In the genomic region with DNA sequence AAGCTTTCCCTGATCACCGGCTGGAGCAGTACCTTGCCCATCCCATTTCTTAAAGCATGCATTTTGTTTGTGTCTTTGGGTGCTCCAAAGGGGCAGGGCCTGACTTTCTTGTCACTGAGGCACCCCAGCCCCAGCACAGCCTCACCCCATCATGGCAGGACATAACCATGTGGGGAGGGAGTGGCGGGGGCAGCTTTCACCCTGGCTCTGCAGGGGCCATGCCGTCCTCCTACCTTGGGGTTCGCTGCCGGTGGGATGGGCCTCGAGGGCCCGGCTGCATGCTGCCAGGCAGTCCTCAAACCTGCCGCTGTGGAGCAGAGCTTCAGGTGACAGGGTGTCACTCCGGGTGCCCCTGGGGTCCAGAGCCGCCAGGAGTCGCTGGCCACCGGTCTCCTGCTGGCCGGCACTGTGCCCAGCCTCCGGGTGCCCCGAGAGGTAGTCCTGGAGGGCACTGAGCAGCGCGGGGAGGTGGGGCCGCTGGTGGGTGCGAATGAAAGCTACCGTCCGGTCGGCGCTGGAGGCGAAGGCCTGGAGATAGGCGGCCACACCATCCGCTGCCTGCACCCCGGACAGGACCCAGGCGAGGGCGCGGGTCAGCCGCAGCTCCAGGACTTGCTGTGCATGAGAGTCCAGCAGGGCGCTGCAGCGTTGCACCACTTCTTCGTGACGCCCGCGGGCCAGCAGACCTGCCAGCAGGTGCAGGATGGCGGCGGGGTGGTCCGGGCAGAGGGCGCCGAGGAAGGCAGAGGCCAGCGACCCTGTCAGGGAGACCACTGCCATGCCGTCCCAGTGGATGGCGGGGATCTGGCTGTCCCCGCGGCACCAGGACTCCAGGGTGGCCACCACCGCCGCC, we compare ENCODE assay signal across 1 cellular context.
TF ChIP-seq lines count a peak whose summit lies in the region.

No MANE protein-coding gene starts in this region.

TF ChIP-seq in WTC11, 78 proteins besides CTCF, POLR2A, EP300 and RAD21:
- TF ChIP-seq, protein P1, sequence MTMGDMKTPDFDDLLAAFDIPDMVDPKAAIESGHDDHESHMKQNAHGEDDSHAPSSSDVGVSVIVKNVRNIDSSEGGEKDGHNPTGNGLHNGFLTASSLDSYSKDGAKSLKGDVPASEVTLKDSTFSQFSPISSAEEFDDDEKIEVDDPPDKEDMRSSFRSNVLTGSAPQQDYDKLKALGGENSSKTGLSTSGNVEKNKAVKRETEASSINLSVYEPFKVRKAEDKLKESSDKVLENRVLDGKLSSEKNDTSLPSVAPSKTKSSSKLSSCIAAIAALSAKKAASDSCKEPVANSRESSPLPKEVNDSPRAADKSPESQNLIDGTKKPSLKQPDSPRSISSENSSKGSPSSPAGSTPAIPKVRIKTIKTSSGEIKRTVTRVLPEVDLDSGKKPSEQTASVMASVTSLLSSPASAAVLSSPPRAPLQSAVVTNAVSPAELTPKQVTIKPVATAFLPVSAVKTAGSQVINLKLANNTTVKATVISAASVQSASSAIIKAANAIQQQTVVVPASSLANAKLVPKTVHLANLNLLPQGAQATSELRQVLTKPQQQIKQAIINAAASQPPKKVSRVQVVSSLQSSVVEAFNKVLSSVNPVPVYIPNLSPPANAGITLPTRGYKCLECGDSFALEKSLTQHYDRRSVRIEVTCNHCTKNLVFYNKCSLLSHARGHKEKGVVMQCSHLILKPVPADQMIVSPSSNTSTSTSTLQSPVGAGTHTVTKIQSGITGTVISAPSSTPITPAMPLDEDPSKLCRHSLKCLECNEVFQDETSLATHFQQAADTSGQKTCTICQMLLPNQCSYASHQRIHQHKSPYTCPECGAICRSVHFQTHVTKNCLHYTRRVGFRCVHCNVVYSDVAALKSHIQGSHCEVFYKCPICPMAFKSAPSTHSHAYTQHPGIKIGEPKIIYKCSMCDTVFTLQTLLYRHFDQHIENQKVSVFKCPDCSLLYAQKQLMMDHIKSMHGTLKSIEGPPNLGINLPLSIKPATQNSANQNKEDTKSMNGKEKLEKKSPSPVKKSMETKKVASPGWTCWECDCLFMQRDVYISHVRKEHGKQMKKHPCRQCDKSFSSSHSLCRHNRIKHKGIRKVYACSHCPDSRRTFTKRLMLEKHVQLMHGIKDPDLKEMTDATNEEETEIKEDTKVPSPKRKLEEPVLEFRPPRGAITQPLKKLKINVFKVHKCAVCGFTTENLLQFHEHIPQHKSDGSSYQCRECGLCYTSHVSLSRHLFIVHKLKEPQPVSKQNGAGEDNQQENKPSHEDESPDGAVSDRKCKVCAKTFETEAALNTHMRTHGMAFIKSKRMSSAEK (CRISPR knock-in tag; IDR thresholded peaks at IDR 0.05; ENCODE audit: borderline replicate concordance) = no peak
- TF ChIP-seq, protein P2, sequence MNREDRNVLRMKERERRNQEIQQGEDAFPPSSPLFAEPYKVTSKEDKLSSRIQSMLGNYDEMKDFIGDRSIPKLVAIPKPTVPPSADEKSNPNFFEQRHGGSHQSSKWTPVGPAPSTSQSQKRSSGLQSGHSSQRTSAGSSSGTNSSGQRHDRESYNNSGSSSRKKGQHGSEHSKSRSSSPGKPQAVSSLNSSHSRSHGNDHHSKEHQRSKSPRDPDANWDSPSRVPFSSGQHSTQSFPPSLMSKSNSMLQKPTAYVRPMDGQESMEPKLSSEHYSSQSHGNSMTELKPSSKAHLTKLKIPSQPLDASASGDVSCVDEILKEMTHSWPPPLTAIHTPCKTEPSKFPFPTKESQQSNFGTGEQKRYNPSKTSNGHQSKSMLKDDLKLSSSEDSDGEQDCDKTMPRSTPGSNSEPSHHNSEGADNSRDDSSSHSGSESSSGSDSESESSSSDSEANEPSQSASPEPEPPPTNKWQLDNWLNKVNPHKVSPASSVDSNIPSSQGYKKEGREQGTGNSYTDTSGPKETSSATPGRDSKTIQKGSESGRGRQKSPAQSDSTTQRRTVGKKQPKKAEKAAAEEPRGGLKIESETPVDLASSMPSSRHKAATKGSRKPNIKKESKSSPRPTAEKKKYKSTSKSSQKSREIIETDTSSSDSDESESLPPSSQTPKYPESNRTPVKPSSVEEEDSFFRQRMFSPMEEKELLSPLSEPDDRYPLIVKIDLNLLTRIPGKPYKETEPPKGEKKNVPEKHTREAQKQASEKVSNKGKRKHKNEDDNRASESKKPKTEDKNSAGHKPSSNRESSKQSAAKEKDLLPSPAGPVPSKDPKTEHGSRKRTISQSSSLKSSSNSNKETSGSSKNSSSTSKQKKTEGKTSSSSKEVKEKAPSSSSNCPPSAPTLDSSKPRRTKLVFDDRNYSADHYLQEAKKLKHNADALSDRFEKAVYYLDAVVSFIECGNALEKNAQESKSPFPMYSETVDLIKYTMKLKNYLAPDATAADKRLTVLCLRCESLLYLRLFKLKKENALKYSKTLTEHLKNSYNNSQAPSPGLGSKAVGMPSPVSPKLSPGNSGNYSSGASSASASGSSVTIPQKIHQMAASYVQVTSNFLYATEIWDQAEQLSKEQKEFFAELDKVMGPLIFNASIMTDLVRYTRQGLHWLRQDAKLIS (CRISPR knock-in tag; IDR thresholded peaks at IDR 0.05; ENCODE audit: borderline replicate concordance) = no peak
- TF ChIP-seq, protein P3, sequence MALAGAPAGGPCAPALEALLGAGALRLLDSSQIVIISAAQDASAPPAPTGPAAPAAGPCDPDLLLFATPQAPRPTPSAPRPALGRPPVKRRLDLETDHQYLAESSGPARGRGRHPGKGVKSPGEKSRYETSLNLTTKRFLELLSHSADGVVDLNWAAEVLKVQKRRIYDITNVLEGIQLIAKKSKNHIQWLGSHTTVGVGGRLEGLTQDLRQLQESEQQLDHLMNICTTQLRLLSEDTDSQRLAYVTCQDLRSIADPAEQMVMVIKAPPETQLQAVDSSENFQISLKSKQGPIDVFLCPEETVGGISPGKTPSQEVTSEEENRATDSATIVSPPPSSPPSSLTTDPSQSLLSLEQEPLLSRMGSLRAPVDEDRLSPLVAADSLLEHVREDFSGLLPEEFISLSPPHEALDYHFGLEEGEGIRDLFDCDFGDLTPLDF (CRISPR knock-in tag; IDR thresholded peaks at IDR 0.05) = no peak
- TF ChIP-seq, protein P4, sequence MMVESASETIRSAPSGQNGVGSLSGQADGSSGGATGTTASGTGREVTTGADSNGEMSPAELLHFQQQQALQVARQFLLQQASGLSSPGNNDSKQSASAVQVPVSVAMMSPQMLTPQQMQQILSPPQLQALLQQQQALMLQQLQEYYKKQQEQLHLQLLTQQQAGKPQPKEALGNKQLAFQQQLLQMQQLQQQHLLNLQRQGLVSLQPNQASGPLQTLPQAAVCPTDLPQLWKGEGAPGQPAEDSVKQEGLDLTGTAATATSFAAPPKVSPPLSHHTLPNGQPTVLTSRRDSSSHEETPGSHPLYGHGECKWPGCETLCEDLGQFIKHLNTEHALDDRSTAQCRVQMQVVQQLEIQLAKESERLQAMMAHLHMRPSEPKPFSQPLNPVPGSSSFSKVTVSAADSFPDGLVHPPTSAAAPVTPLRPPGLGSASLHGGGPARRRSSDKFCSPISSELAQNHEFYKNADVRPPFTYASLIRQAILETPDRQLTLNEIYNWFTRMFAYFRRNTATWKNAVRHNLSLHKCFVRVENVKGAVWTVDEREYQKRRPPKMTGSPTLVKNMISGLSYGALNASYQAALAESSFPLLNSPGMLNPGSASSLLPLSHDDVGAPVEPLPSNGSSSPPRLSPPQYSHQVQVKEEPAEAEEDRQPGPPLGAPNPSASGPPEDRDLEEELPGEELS (CRISPR knock-in tag; IDR thresholded peaks at IDR 0.05) = no peak
- TF ChIP-seq, protein P5, sequence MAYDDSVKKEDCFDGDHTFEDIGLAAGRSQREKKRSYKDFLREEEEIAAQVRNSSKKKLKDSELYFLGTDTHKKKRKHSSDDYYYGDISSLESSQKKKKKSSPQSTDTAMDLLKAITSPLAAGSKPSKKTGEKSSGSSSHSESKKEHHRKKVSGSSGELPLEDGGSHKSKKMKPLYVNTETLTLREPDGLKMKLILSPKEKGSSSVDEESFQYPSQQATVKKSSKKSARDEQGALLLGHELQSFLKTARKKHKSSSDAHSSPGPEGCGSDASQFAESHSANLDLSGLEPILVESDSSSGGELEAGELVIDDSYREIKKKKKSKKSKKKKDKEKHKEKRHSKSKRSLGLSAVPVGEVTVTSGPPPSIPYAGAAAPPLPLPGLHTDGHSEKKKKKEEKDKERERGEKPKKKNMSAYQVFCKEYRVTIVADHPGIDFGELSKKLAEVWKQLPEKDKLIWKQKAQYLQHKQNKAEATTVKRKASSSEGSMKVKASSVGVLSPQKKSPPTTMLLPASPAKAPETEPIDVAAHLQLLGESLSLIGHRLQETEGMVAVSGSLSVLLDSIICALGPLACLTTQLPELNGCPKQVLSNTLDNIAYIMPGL (CRISPR knock-in tag; IDR thresholded peaks at IDR 0.05) = no peak
- TF ChIP-seq NR3C1 (CRISPR knock-in tag; conservative IDR thresholded peaks at IDR 0.05; ENCODE audit: low read depth) (no peak), ZNF138 (CRISPR knock-in tag; conservative IDR thresholded peaks at IDR 0.05) (no peak), TCF7 (CRISPR knock-in tag; IDR thresholded peaks at IDR 0.05; ENCODE audit: low read depth) (no peak), ZNF317 (CRISPR knock-in tag; IDR thresholded peaks at IDR 0.05; ENCODE audit: borderline replicate concordance, low read depth) (no peak), RELA (CRISPR knock-in tag; IDR thresholded peaks at IDR 0.05; ENCODE audit: borderline replicate concordance) (no peak), ZBTB21 (CRISPR knock-in tag; IDR thresholded peaks at IDR 0.05; ENCODE audit: borderline replicate concordance) (no peak), TP53 (CRISPR knock-in tag; IDR thresholded peaks at IDR 0.05) (no peak), ZNF416 (CRISPR knock-in tag; IDR thresholded peaks at IDR 0.05) (no peak), CREM (CRISPR knock-in tag; IDR thresholded peaks at IDR 0.05) (no peak)
- TF ChIP-seq, protein P6, sequence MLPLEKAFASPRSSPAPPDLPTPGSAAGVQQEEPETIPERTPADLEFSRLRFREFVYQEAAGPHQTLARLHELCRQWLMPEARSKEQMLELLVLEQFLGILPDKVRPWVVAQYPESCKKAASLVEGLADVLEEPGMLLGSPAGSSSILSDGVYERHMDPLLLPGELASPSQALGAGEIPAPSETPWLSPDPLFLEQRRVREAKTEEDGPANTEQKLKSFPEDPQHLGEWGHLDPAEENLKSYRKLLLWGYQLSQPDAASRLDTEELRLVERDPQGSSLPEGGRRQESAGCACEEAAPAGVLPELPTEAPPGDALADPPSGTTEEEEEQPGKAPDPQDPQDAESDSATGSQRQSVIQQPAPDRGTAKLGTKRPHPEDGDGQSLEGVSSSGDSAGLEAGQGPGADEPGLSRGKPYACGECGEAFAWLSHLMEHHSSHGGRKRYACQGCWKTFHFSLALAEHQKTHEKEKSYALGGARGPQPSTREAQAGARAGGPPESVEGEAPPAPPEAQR (CRISPR knock-in tag; IDR thresholded peaks at IDR 0.05) = no peak
- TF ChIP-seq, protein P7, sequence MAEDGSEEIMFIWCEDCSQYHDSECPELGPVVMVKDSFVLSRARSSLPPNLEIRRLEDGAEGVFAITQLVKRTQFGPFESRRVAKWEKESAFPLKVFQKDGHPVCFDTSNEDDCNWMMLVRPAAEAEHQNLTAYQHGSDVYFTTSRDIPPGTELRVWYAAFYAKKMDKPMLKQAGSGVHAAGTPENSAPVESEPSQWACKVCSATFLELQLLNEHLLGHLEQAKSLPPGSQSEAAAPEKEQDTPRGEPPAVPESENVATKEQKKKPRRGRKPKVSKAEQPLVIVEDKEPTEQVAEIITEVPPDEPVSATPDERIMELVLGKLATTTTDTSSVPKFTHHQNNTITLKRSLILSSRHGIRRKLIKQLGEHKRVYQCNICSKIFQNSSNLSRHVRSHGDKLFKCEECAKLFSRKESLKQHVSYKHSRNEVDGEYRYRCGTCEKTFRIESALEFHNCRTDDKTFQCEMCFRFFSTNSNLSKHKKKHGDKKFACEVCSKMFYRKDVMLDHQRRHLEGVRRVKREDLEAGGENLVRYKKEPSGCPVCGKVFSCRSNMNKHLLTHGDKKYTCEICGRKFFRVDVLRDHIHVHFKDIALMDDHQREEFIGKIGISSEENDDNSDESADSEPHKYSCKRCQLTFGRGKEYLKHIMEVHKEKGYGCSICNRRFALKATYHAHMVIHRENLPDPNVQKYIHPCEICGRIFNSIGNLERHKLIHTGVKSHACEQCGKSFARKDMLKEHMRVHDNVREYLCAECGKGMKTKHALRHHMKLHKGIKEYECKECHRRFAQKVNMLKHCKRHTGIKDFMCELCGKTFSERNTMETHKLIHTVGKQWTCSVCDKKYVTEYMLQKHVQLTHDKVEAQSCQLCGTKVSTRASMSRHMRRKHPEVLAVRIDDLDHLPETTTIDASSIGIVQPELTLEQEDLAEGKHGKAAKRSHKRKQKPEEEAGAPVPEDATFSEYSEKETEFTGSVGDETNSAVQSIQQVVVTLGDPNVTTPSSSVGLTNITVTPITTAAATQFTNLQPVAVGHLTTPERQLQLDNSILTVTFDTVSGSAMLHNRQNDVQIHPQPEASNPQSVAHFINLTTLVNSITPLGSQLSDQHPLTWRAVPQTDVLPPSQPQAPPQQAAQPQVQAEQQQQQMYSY (CRISPR knock-in tag; IDR thresholded peaks at IDR 0.05) = no peak
- TF ChIP-seq, protein P8, sequence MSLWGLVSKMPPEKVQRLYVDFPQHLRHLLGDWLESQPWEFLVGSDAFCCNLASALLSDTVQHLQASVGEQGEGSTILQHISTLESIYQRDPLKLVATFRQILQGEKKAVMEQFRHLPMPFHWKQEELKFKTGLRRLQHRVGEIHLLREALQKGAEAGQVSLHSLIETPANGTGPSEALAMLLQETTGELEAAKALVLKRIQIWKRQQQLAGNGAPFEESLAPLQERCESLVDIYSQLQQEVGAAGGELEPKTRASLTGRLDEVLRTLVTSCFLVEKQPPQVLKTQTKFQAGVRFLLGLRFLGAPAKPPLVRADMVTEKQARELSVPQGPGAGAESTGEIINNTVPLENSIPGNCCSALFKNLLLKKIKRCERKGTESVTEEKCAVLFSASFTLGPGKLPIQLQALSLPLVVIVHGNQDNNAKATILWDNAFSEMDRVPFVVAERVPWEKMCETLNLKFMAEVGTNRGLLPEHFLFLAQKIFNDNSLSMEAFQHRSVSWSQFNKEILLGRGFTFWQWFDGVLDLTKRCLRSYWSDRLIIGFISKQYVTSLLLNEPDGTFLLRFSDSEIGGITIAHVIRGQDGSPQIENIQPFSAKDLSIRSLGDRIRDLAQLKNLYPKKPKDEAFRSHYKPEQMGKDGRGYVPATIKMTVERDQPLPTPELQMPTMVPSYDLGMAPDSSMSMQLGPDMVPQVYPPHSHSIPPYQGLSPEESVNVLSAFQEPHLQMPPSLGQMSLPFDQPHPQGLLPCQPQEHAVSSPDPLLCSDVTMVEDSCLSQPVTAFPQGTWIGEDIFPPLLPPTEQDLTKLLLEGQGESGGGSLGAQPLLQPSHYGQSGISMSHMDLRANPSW (CRISPR knock-in tag; conservative IDR thresholded peaks at IDR 0.05; ENCODE audit: low read depth) = no peak
- TF ChIP-seq, protein P9, sequence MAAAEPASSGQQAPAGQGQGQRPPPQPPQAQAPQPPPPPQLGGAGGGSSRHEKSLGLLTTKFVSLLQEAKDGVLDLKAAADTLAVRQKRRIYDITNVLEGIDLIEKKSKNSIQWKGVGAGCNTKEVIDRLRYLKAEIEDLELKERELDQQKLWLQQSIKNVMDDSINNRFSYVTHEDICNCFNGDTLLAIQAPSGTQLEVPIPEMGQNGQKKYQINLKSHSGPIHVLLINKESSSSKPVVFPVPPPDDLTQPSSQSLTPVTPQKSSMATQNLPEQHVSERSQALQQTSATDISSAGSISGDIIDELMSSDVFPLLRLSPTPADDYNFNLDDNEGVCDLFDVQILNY (CRISPR knock-in tag; IDR thresholded peaks at IDR 0.05) = no peak
